ENCODE assay signal across 8 cellular contexts in the genomic region with DNA sequence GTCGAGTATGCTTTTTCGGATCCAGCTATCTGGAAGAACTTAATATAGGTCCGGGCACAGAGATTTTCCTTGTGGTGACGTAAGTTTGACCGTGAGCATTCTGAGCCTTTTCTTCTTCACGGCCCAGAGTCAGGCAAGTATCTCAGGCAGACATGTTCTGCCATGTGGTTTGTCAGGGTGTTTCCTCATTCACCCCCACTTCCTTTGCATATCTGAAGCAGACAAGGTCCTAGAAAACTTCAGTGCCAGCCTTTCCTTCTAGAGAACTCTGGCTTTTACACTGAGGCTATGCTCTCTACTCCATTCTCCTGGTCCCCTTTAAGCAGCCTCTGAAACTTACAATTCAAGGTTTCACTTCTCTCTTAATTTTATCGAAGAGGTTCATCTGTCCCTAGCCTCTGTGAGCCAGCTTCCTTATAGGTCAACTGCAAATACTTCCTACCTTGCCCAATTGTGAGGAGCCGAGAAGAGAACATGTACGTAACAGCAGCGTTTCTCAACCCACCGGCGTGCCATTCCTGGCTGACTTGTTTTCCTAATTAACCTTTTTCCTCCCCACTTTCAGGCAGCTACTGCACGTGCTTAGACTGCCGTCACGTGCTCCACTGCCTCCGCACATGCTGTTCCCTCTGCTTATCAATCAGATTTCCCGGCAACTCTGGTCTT. TPM values are rescaled to one million over a fixed set of nuclear protein-coding genes. Genes with fewer than 3 reads are reported as not detected.
A peak's percentile ranks its signal among the peaks of the same experiment; 100 is the strongest.
DNase-seq lines count a peak whose midpoint lies in the region; ATAC-seq and TF ChIP-seq lines count a peak whose summit lies in the region.

No MANE protein-coding gene starts in this region.

- no peak overlapping the region for H3K18ac ChIP-seq in IMR-90 (ENCODE audit: low read depth, low read length)

- peaks cover 12% of the 10 kb centered on the region for H3K4me1 ChIP-seq in IMR-90 (ENCODE audit: control insufficient read depth, insufficient read depth, low read length)
- peaks cover 24% of the 10 kb centered on the region for H3K4me1 ChIP-seq in left ventricle myocardium inferior
- no peaks in the 10 kb centered on the region for H3K4me1 ChIP-seq in stomach
- H3K4me1 ChIP-seq in HAP-1, result no peaks in the 10 kb centered on the region
- H3K4me1 ChIP-seq in PC-3 (ENCODE audit: insufficient read depth, low read length), result peaks cover 14% of the 10 kb centered on the region

- no peak overlapping the region for H2AK5ac ChIP-seq in IMR-90 (ENCODE audit: low read depth, low read length)

- H2AK9ac ChIP-seq in IMR-90 (replicated peaks; ENCODE audit: low read depth, low read length, poor library complexity), result peak overlapping the region; percentile 60

- ATAC-seq in GM21526 (IDR thresholded peaks at IDR 0.05; ENCODE audit: low FRiP score, unreplicated experiment), result peak; percentile 95
- ATAC-seq in IMR-90 (ENCODE audit: low read depth), result no peak
- no peak for ATAC-seq in PC-3

- peaks cover 3% of the 10 kb centered on the region; the same call in 1 of the 2 replicates for H3K9me1 ChIP-seq in IMR-90 (ENCODE audit: insufficient read depth, low read length)

- no peak for TF ChIP-seq CTCF in GM13976 (IDR thresholded peaks at IDR 0.05; ENCODE audit: borderline replicate concordance, control extremely low read depth, extremely low read depth, insufficient read depth, missing control alignments)
- TF ChIP-seq CTCF in IMR-90 (conservative IDR thresholded peaks at IDR 0.05; ENCODE audit: low read depth, low read length), result no peak
- TF ChIP-seq CTCF in left ventricle myocardium inferior (IDR thresholded peaks at IDR 0.05; ENCODE audit: borderline replicate concordance), result no peak
- no peak for TF ChIP-seq CTCF in stomach (IDR thresholded peaks at IDR 0.05)
- TF ChIP-seq CTCF in PC-3 (conservative IDR thresholded peaks at IDR 0.05; ENCODE audit: low read depth, low read length), result no peak

- TF ChIP-seq EP300 in stomach (IDR thresholded peaks at IDR 0.05), result no peak

- CTCF ChIA-PET in IMR-90 (lab: Yijun Ruan, JAX) (no interaction called here), PC-3 (lab: Charles Lee) (no interaction called here)

- H3K14ac ChIP-seq in IMR-90 (replicated peaks; ENCODE audit: low read depth, low read length), result no peak overlapping the region

- no peak overlapping the region for H2BK5ac ChIP-seq in IMR-90 (ENCODE audit: low read depth, low read length, poor library complexity, severe bottlenecking)

- H4K20me1 ChIP-seq in IMR-90 (ENCODE audit: insufficient read depth, low read length), result no peaks in the 10 kb centered on the region
- no peaks in the 10 kb centered on the region for H4K20me1 ChIP-seq in PC-3 (ENCODE audit: low read length)

- no peak overlapping the region for H2BK15ac ChIP-seq in IMR-90 (ENCODE audit: low read depth, low read length)

- H4K91ac ChIP-seq in IMR-90 (ENCODE audit: insufficient read depth, low read depth, low read length), result no peak overlapping the region

- H3K27ac ChIP-seq in IMR-90 (ENCODE audit: insufficient read depth, low read length) (no peak overlapping the region), left ventricle myocardium inferior (replicated peaks) (peak overlapping the region; percentile 16), stomach (peak overlapping the region in 2 of 5 donors; percentile 34 to 63), PC-3 (ENCODE audit: low read length) (no peak overlapping the region)

- H3K79me2 ChIP-seq in PC-3 (ENCODE audit: low read length), result no peaks in the 10 kb centered on the region

- DNase-seq in GM13976 (ENCODE audit: low spot score) (peak; percentile 60), IMR-90 (no peak), left ventricle myocardium inferior (no peak), stomach (no peak), HAP-1 (ENCODE audit: low spot score in 2 of 2) (no peak), AG08396 (ENCODE audit: low spot score) (no peak), PC-3 (no peak)

- H3F3A ChIP-seq in PC-3 (ENCODE audit: low read length, unreplicated experiment), result no peaks in the 10 kb centered on the region

- BruUV-seq in IMR-90 (replicated peaks; lab: Mats Ljungman, UMichigan) (no TSS peak), PC-3 (replicated peaks; lab: Mats Ljungman, UMichigan) (no TSS peak)

- H3K9me3 ChIP-seq in IMR-90 (ENCODE audit: control insufficient read depth, insufficient read depth, low read length) (no peaks in the 10 kb centered on the region), left ventricle myocardium inferior (replicated peaks) (no peaks in the 10 kb centered on the region), stomach (no peaks in the 10 kb centered on the region), HAP-1 (no peaks in the 10 kb centered on the region), PC-3 (ENCODE audit: low read length) (no peaks in the 10 kb centered on the region)

- WGBS in IMR-90 (ENCODE audit: extremely low coverage in 2 of 2, insufficient read length in 1 of 2), 2 experiments, result 95% methylated on average over 8 of the region's 17 CpGs; no CpG with 5 or more reads in 1 of the 2 experiments
- 81 to 90% (median 85%) methylated on average over 17 of the region's 17 CpGs for WGBS in stomach, 5 donors

- no peak overlapping the region for H2BK120ac ChIP-seq in IMR-90 (ENCODE audit: low read depth, low read length)

- TF ChIP-seq POLR2A in IMR-90 (IDR thresholded peaks at IDR 0.05; ENCODE audit: low read depth, low read length), result no peak
- no peak for TF ChIP-seq POLR2A in stomach (IDR thresholded peaks at IDR 0.05)

- POLR2A ChIA-PET in IMR-90 (lab: Charles Lee; ENCODE audit: unreplicated experiment), result no interaction called here
- POLR2A ChIA-PET in PC-3 (lab: Charles Lee; ENCODE audit: unreplicated experiment), result interaction anchor here (0.6 kb wide), 1 partner anchor 382 kb away, joined by 3 read pairs; no protein-coding TSS in a partner anchor

- H3K27me3 ChIP-seq in IMR-90 (ENCODE audit: control insufficient read depth, insufficient read depth, low read length), result no peaks in the 10 kb centered on the region
- H3K27me3 ChIP-seq in left ventricle myocardium inferior (ENCODE audit: low read depth), result no peaks in the 10 kb centered on the region
- no peaks in the 10 kb centered on the region for H3K27me3 ChIP-seq in stomach
- no peaks in the 10 kb centered on the region for H3K27me3 ChIP-seq in HAP-1 (ENCODE audit: low read depth)
- no peaks in the 10 kb centered on the region for H3K27me3 ChIP-seq in PC-3 (ENCODE audit: low read length)

- dilution Hi-C loops in IMR-90 (cut with HindIII; ENCODE audit: low sequenced_read_pairs, unreplicated experiment), result no loop called here

- no peak overlapping the region for H4K8ac ChIP-seq in IMR-90 (ENCODE audit: low read depth in 2 of 2, low read length in 2 of 2)

- no peak overlapping the region for H3K4ac ChIP-seq in IMR-90 (ENCODE audit: low read depth, low read length)

- no peaks in the 10 kb centered on the region for H3K79me1 ChIP-seq in IMR-90 (ENCODE audit: low read depth in 1 of 2, low read length in 2 of 2)

- H2BK20ac ChIP-seq in IMR-90 (ENCODE audit: low read depth, low read length), result no peak overlapping the region

- TF ChIP-seq RAD21 in IMR-90 (IDR thresholded peaks at IDR 0.05; ENCODE audit: low read length), result no peak

- H3K9ac ChIP-seq in IMR-90 (ENCODE audit: low read depth, low read length), result no peak overlapping the region
- no peak overlapping the region for H3K9ac ChIP-seq in PC-3 (ENCODE audit: low read length)

- no peak overlapping the region for H3K4me3 ChIP-seq in IMR-90 (ENCODE audit: insufficient read depth, low read depth, low read length)
- no peak overlapping the region for H3K4me3 ChIP-seq in left ventricle myocardium inferior
- H3K4me3 ChIP-seq in stomach, result no peak overlapping the region
- no peak overlapping the region for H3K4me3 ChIP-seq in HAP-1
- no peak overlapping the region for H3K4me3 ChIP-seq in PC-3 (ENCODE audit: low read length)

- no peaks in the 10 kb centered on the region for H3K9me2 ChIP-seq in PC-3 (replicated peaks; ENCODE audit: low read length)

- H3K56ac ChIP-seq in IMR-90 (ENCODE audit: extremely low read depth, insufficient read depth, low read length), result no peak overlapping the region

- H3K36me3 ChIP-seq in IMR-90 (ENCODE audit: control insufficient read depth, insufficient read depth, low read length) (peaks cover 13% of the 10 kb centered on the region), left ventricle myocardium inferior (peaks cover 36% of the 10 kb centered on the region), stomach (peaks cover 35 to 59% (median 54%) of the 10 kb centered on the region in 4 donors), HAP-1 (replicated peaks) (peaks cover 23% of the 10 kb centered on the region), PC-3 (ENCODE audit: low read depth, low read length) (peaks cover 33% of the 10 kb centered on the region)

- no peak overlapping the region for H2AFZ ChIP-seq in IMR-90 (replicated peaks; ENCODE audit: low read length, poor library complexity)
- no peak overlapping the region for H2AFZ ChIP-seq in PC-3 (ENCODE audit: low read length)

- intact Hi-C loops in IMR-90 (cut with micrococcal nuclease), result no loop called here
- intact Hi-C loops in left ventricle myocardium inferior (cut with micrococcal nuclease), result no loop called here
- intact Hi-C loops in stomach (cut with DNase I; ENCODE audit: low total_unique reads), result no loop called here
- intact Hi-C loops in PC-3 (cut with micrococcal nuclease), result no loop called here

- H3K23ac ChIP-seq in IMR-90 (ENCODE audit: low read depth, low read length), result no peak overlapping the region

- H3K4me2 ChIP-seq in IMR-90 (ENCODE audit: low read depth, low read length), result no peak overlapping the region
- no peak overlapping the region for H3K4me2 ChIP-seq in PC-3 (ENCODE audit: low read length)

- in situ Hi-C loops in GM13976 (cut with MboI; ENCODE audit: low sequenced_read_pairs, unreplicated experiment) (no loop called here), IMR-90 (cut with MboI; ENCODE audit: low sequenced_read_pairs) (no loop called here), HAP-1 (cut with MboI; ENCODE audit: low sequenced_read_pairs) (no loop called here)

- no peak overlapping the region for H4K5ac ChIP-seq in IMR-90 (ENCODE audit: low read depth, low read length)

TF ChIP-seq in IMR-90, 13 proteins besides CTCF, POLR2A, EP300 and RAD21 (continues in another document):
- no peak for TF ChIP-seq MAFK (IDR thresholded peaks at IDR 0.05; ENCODE audit: low read depth, low read length)
- TF ChIP-seq CEBPB (IDR thresholded peaks at IDR 0.05; ENCODE audit: low read depth, low read length), result no peak
- no peak for TF ChIP-seq BHLHE40 (IDR thresholded peaks at IDR 0.05; ENCODE audit: low read depth, low read length)

RNA-seq across cellular contexts. Expression of gene CDCA7L, which starts 47.3 kb away (rescaled TPM):
- total RNA-seq in IMR-90 (2012; rRNA removed) (35.0 and 40.8 TPM in 2 replicates), left ventricle myocardium inferior (41.0 TPM), stomach (10 to 100 TPM in 3 of 5 donors, 1 to 10 TPM in 2; 5.4 to 89.8 (median 13.4) TPM), PC-3 (2014; rRNA removed) (59.9 and 78.4 TPM in 2 replicates)
- polyA plus RNA-seq in IMR-90 (2012; rRNA removed) (18.2 and 20.4 TPM in 2 replicates), stomach (10 to 100 TPM; 17.8 to 37.6 (median 20.3) TPM)
- 7.8 and 15.1 TPM in 2 replicates for polyA plus RNA-seq in IMR-90 (2012; cell fraction: cytosol; rRNA removed)
- polyA plus RNA-seq in IMR-90 (2012; cell fraction: nucleus; rRNA removed; ENCODE audit: low replicate concordance), result 5.7 and 21.6 TPM in 2 replicates
